1 cellular context compared by ENCODE assay signal in genomic region chr20:62352402-62353288, GRCh38.
TF ChIP-seq lines count a peak whose summit lies in the region.

No MANE protein-coding gene starts in this region.

TF ChIP-seq in A549, 52 proteins besides CTCF, POLR2A, EP300 and RAD21 (continued from another document):
- TF ChIP-seq REST (IDR thresholded peaks at IDR 0.05), result no peak
- no peak for TF ChIP-seq NPAS2 (CRISPR knock-in tag; IDR thresholded peaks at IDR 0.05; ENCODE audit: borderline replicate concordance)
- TF ChIP-seq CHD2 (IDR thresholded peaks at IDR 0.05; ENCODE audit: low read length, partially characterized antibody), result no peak
- TF ChIP-seq ATOH8 (CRISPR knock-in tag; IDR thresholded peaks at IDR 0.05; ENCODE audit: low read depth), result peak; percentile 34; the same call in 1 of the 2 replicates
- TF ChIP-seq FOXS1 (CRISPR knock-in tag; IDR thresholded peaks at IDR 0.05), result peak; percentile 62; the same call in 1 of the 2 replicates
- TF ChIP-seq HOXA7 (CRISPR knock-in tag; IDR thresholded peaks at IDR 0.05), result 0 out of 2 replicates have a peak, but pooled peaks have one; percentile 23
- TF ChIP-seq EHMT2 (IDR thresholded peaks at IDR 0.05; ENCODE audit: low read depth), result no peak
- TF ChIP-seq HOXB5 (CRISPR knock-in tag; IDR thresholded peaks at IDR 0.05), result peak; percentile 82
- no peak for TF ChIP-seq CBX8 (IDR thresholded peaks at IDR 0.05)
- TF ChIP-seq RCOR1 (IDR thresholded peaks at IDR 0.05; ENCODE audit: low read depth, low read length), result no peak
- TF ChIP-seq KDM1A (IDR thresholded peaks at IDR 0.05; ENCODE audit: low read depth), result no peak
- no peak for TF ChIP-seq JUNB (IDR thresholded peaks at IDR 0.05)
- peak; percentile 15; the same call in 1 of the 2 replicates for TF ChIP-seq RARB (CRISPR knock-in tag; IDR thresholded peaks at IDR 0.05)
- TF ChIP-seq MYC (IDR thresholded peaks at IDR 0.05; ENCODE audit: borderline replicate concordance, low read length), result no peak
- TF ChIP-seq ZSCAN20 (CRISPR knock-in tag; IDR thresholded peaks at IDR 0.05), result no peak
- TF ChIP-seq E2F6 (IDR thresholded peaks at IDR 0.05; ENCODE audit: borderline replicate concordance, low read depth), result peak; percentile 75
- TF ChIP-seq CEBPB (IDR thresholded peaks at IDR 0.05), result no peak
- TF ChIP-seq MAZ (IDR thresholded peaks at IDR 0.05; ENCODE audit: borderline replicate concordance, low read depth, low read length), result no peak
- TF ChIP-seq NFE2L2 (conservative IDR thresholded peaks at IDR 0.05; ENCODE audit: low read length), result no peak
- TF ChIP-seq EHF (CRISPR knock-in tag; IDR thresholded peaks at IDR 0.05), result peak; percentile 79
- no peak for TF ChIP-seq NR3C1 (IDR thresholded peaks at IDR 0.05)
- TF ChIP-seq RNF2 (IDR thresholded peaks at IDR 0.05; ENCODE audit: borderline replicate concordance, low read depth), result no peak
- peak; percentile 35; the same call in 1 of the 2 replicates for TF ChIP-seq GATA3 (IDR thresholded peaks at IDR 0.05; ENCODE audit: borderline replicate concordance)
- TF ChIP-seq TFCP2L1 (CRISPR knock-in tag; IDR thresholded peaks at IDR 0.05), result 0 out of 2 replicates have a peak, but pooled peaks have one; percentile 75
- TF ChIP-seq FOSL2 (IDR thresholded peaks at IDR 0.05), result no peak
- 0 out of 2 replicates have a peak, but pooled peaks have one; percentile 3 for TF ChIP-seq FOSL2 (CRISPR knock-in tag; IDR thresholded peaks at IDR 0.05)
